ENCODE assay signal across 8 cellular contexts in the genomic region with DNA sequence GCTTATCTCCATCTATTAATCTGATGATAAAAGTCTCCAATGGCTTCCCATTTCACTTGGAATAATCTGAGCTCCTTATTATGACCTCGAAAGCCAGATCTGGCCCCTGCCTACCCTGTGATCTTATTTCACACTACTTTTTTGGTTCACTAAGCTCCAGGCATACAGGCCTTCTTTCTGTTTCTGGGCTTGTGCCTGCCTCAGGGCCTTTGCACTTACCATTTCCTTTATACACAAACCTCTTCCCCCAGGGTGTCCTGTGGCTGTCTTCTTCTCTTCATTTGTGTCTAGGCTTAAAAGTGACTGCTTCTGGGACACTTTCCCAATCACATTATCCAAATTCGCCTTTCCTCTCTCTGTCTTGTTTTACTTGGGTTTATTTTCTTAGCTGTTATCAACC.
"Had no signal": no experiment of that assay in that cellular context is flagged by ENCODE, and none has a peak within 500 bp of the region (broad histone marks: within the 10 kb centered on the region; RNA-seq: fewer than 3 reads in every experiment).

No MANE protein-coding gene starts in this region.

- FAIRE-seq: G401.6, GM12878, GM12891, GM12892, GM18507, GM19239 had no signal

- ATAC-seq: GM12878 had no signal

- DNase-seq: GDM1, GF-D8 had no signal

- H3K4me3 ChIP-seq: GM12878 had no signal
